In genomic region chr12:23217716-23218115, GRCh38 we compare ENCODE assay signal across 29 cellular contexts.
"Had no signal": no experiment of that assay in that cellular context is flagged by ENCODE, and none has a peak within 500 bp of the region (broad histone marks: within the 10 kb centered on the region; RNA-seq: fewer than 3 reads in every experiment).

No MANE protein-coding gene starts in this region.

- H3K36me3 ChIP-seq: esophagus muscularis mucosa, gastrocnemius medialis had no signal

- H3K4me1 Mint-ChIP-seq: activated CD4-positive, alpha-beta T cell treated with anti-CD3 and anti-CD28 coated beads, Interleukin-2, amount 10 ng/mL, durations not matched to agents 7 days and 5 days; activated T-helper 17 cell treated with anti-CD3 and anti-CD28 coated beads, Interleukin-2, amount 50 U/mL, for 72 hours; T-helper 17 cell had no signal

- H3K4me1 ChIP-seq: body of pancreas, esophagus muscularis mucosa, foreskin keratinocyte, gastrocnemius medialis had no signal

- H3K27me3 Mint-ChIP-seq: activated CD4-positive, alpha-beta T cell treated with anti-CD3 and anti-CD28 coated beads, Interleukin-2, amount 10 ng/mL, durations not matched to agents 7 days and 5 days; activated naive CD8-positive, alpha-beta T cell had no signal

- H3K9me3 ChIP-seq: body of pancreas, gastrocnemius medialis had no signal

- H3K27ac Mint-ChIP-seq: activated CD4-positive, alpha-beta T cell treated with anti-CD3 and anti-CD28 coated beads, Interleukin-2, amount 10 ng/mL, durations not matched to agents 7 days and 5 days; activated CD8-positive, alpha-beta T cell treated with anti-CD3 and anti-CD28 coated beads for 36 hours; activated naive CD8-positive, alpha-beta T cell; activated T-helper 17 cell treated with anti-CD3 and anti-CD28 coated beads, Interleukin-2, amount 50 U/mL, for 72 hours; effector memory CD8-positive, alpha-beta T cell; T-helper 17 cell; T-helper 2 cell treated with Interferon-gamma antibody and Interleukin-4, amounts not matched to agents 5 μg/mL and 100 μg/mL, for 36 hours had no signal

- H3K4me3 ChIP-seq: body of pancreas, esophagus muscularis mucosa, gastrocnemius medialis had no signal

- DNase-seq: activated CD4-positive, alpha-beta T cell treated with anti-CD3 and anti-CD28 coated beads for 1 hour; activated CD4-positive, alpha-beta T cell treated with anti-CD3 and anti-CD28 coated beads for 4 hours; activated CD4-positive, alpha-beta T cell treated with anti-CD3 and anti-CD28 coated beads, Interleukin-2, amount 10 ng/mL, durations not matched to agents 7 days and 5 days; activated CD4-positive, alpha-beta T cell treated with anti-CD3 and anti-CD28 coated beads, Interleukin-2, amount 50 U/mL, for 48 hours; activated CD8-positive, alpha-beta memory T cell treated with anti-CD3 and anti-CD28 coated beads for 24 hours; activated CD8-positive, alpha-beta T cell treated with anti-CD3 and anti-CD28 coated beads for 36 hours; activated effector memory CD4-positive, alpha-beta T cell treated with Interleukin-2 at 50 U/mL for 16 hours; activated gamma-delta T cell treated with Interleukin-2 at 50 U/mL for 16 hours; activated naive CD4-positive, alpha-beta T cell treated with anti-CD3 and anti-CD28 coated beads, Interleukin-2, amount 50 U/mL, for 16 hours; activated naive CD4-positive, alpha-beta T cell treated with Interleukin-2 at 50 U/mL for 16 hours; activated T-cell treated with anti-CD3 and anti-CD28 coated beads, Interleukin-2, amount 50 U/mL, for 4 hours; amniotic stem cell; anterior cingulate cortex; body of pancreas; cortex of kidney; dermis blood vessel endothelial cell; effector CD4-positive, alpha-beta T cell; effector memory CD8-positive, alpha-beta T cell; erythroblast; gastrocnemius medialis; glutamatergic neuron; T-helper 1 cell; T-helper 17 cell; T1000 had no signal

- H3K27me3 ChIP-seq: body of pancreas, esophagus muscularis mucosa, foreskin keratinocyte, gastrocnemius medialis had no signal

- H3K27ac ChIP-seq: body of pancreas, esophagus muscularis mucosa, foreskin keratinocyte, gastrocnemius medialis had no signal

- H3K4me3 Mint-ChIP-seq: activated CD4-positive, alpha-beta T cell treated with anti-CD3 and anti-CD28 coated beads, Interleukin-2, amount 10 ng/mL, durations not matched to agents 7 days and 5 days; activated CD8-positive, alpha-beta T cell treated with anti-CD3 and anti-CD28 coated beads for 36 hours; activated naive CD8-positive, alpha-beta T cell; activated T-cell treated with anti-CD3 and anti-CD28 coated beads, Interleukin-2, amount 50 U/mL, for 4 hours; activated T-helper 17 cell treated with anti-CD3 and anti-CD28 coated beads, Interleukin-2, amount 50 U/mL, for 72 hours; effector memory CD8-positive, alpha-beta T cell; T-helper 17 cell; T-helper 2 cell treated with Interferon-gamma antibody and Interleukin-4, amounts not matched to agents 5 μg/mL and 100 μg/mL, for 36 hours had no signal
